ENCODE assay signal across 21 cellular contexts in the genomic region with DNA sequence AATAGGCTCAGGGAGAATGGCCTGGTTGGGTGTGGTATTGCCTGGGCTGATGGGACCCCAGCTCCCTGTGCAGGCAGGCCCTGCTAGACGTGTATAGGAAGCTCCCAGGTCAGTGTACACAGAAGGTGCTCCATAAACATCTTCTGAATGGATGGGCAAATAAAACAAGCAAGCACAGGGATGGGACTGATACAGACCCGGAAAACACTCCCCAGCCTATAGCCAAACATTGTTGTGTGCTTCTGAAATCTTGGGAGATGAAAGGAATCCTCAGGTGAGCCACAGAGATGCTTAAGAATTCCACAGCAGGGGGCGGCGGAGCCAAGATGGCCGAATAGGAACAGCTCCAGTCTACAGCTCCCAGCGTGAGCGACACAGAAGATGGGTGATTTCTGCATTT.
DNase-seq lines count a peak whose midpoint lies in the region; ATAC-seq and TF ChIP-seq lines count a peak whose summit lies in the region.
"Had no signal": no experiment of that assay in that cellular context is flagged by ENCODE, and none has a peak within 500 bp of the region (broad histone marks: within the 10 kb centered on the region; RNA-seq: fewer than 3 reads in every experiment).

No MANE protein-coding gene starts in this region.

- peaks cover 21% of the 10 kb centered on the region for H3K4me1 Mint-ChIP-seq in activated T-cell treated with anti-CD3 and anti-CD28 coated beads, Interleukin-2, amount 50 U/mL, for 72 hours (ENCODE audit: low read depth)
- H3K4me1 Mint-ChIP-seq in activated T-helper 17 cell treated with anti-CD3 and anti-CD28 coated beads, Interleukin-2, amount 50 U/mL, for 72 hours: peaks cover 22% of the 10 kb centered on the region
- peaks cover 20% of the 10 kb centered on the region for H3K4me1 Mint-ChIP-seq in neural progenitor cell

- H3K27me3 ChIP-seq in HUES48 (ENCODE audit: control insufficient read depth, insufficient read depth, low read length) (no peaks in the 10 kb centered on the region), neural progenitor cell (no peaks in the 10 kb centered on the region)
- H3K27me3 ChIP-seq: esophagus squamous epithelium, SJCRH30 had no signal

- H3K36me3 ChIP-seq in HUES48 (ENCODE audit: control insufficient read depth, insufficient read depth, low read length) (no peaks in the 10 kb centered on the region), neural progenitor cell (no peaks in the 10 kb centered on the region)
- H3K36me3 ChIP-seq: esophagus squamous epithelium, prostate gland, SJCRH30 had no signal

- no peak overlapping the region for H3K4me2 ChIP-seq in neural progenitor cell

- no peaks in the 10 kb centered on the region for H3K36me3 Mint-ChIP-seq in activated T-cell treated with anti-CD3 and anti-CD28 coated beads, Interleukin-2, amount 50 U/mL, for 72 hours (ENCODE audit: insufficient read depth in 2 of 2)
- H3K36me3 Mint-ChIP-seq in activated T-helper 17 cell treated with anti-CD3 and anti-CD28 coated beads, Interleukin-2, amount 50 U/mL, for 72 hours (ENCODE audit: low read depth): no peaks in the 10 kb centered on the region
- H3K36me3 Mint-ChIP-seq in neural progenitor cell: no peaks in the 10 kb centered on the region
- H3K36me3 Mint-ChIP-seq: activated naive CD8-positive, alpha-beta T cell treated with anti-CD3 and anti-CD28 coated beads, Interleukin-2, amount 10 ng/mL, durations not matched to agents 7 days and 5 days; stimulated activated naive B cell treated with anti-CD40 and anti-IgM and Interleukin-4, amounts not matched to agents 10 μg/mL and 1 μg/mL and 100 μg/mL, for 72 hours had no signal

- no peak overlapping the region for H3K9ac ChIP-seq in HUES48 (ENCODE audit: low read depth, low read length)
- H3K9ac ChIP-seq in neural progenitor cell: no peak overlapping the region

- H3K9me3 ChIP-seq in HUES48 (ENCODE audit: control insufficient read depth, insufficient read depth, low read length): peaks cover 7% of the 10 kb centered on the region
- H3K9me3 ChIP-seq in neural progenitor cell (ENCODE audit: low read depth): no peaks in the 10 kb centered on the region
- H3K9me3 ChIP-seq: esophagus squamous epithelium, prostate gland, SJCRH30 had no signal

- ATAC-seq in activated T-cell treated with anti-CD3 and anti-CD28 coated beads, Interleukin-2, amount 50 U/mL, for 72 hours (replicated peaks in 1 of 2): no peak
- no peak for ATAC-seq in activated T-helper 17 cell treated with anti-CD3 and anti-CD28 coated beads, Interleukin-2, amount 50 U/mL, for 72 hours (replicated peaks)
- no peak for ATAC-seq in HG03520 (IDR thresholded peaks at IDR 0.05; ENCODE audit: unreplicated experiment)
- ATAC-seq: activated CD8-positive, alpha-beta T cell treated with anti-CD3 and anti-CD28 coated beads, Interleukin-2, amount 10 ng/mL, durations not matched to agents 7 days and 5 days; K562; PC-3; stimulated activated naive B cell treated with anti-CD40 and anti-IgM and Interleukin-4, amounts not matched to agents 10 μg/mL and 1 μg/mL and 100 μg/mL, for 72 hours had no signal

- H3K27ac ChIP-seq in HUES48 (ENCODE audit: low read depth, low read length): no peak overlapping the region
- no peak overlapping the region for H3K27ac ChIP-seq in neural progenitor cell
- H3K27ac ChIP-seq: esophagus squamous epithelium, prostate gland, SJCRH30 had no signal

- no peaks in the 10 kb centered on the region for H3K9me3 Mint-ChIP-seq in activated T-cell treated with anti-CD3 and anti-CD28 coated beads, Interleukin-2, amount 50 U/mL, for 72 hours
- no peaks in the 10 kb centered on the region for H3K9me3 Mint-ChIP-seq in activated T-helper 17 cell treated with anti-CD3 and anti-CD28 coated beads, Interleukin-2, amount 50 U/mL, for 72 hours
- no peaks in the 10 kb centered on the region for H3K9me3 Mint-ChIP-seq in neural progenitor cell
- H3K9me3 Mint-ChIP-seq: CD4-positive, alpha-beta T cell; effector memory CD8-positive, alpha-beta T cell; stimulated activated naive B cell treated with anti-CD40 and anti-IgM and Interleukin-4, amounts not matched to agents 10 μg/mL and 1 μg/mL and 100 μg/mL, for 72 hours had no signal

- H3K4me3 ChIP-seq in HUES48 (ENCODE audit: low read depth, low read length): peak overlapping the region; percentile 21; the same call in 1 of the 2 replicates
- no peak overlapping the region for H3K4me3 ChIP-seq in neural progenitor cell
- H3K4me3 ChIP-seq: esophagus squamous epithelium, K562, prostate gland, SJCRH30 had no signal

- H3K79me2 ChIP-seq in neural progenitor cell (ENCODE audit: low read depth): no peaks in the 10 kb centered on the region

- H3K27me3 Mint-ChIP-seq in activated T-cell treated with anti-CD3 and anti-CD28 coated beads, Interleukin-2, amount 50 U/mL, for 72 hours (ENCODE audit: low read depth): no peaks in the 10 kb centered on the region
- H3K27me3 Mint-ChIP-seq in activated T-helper 17 cell treated with anti-CD3 and anti-CD28 coated beads, Interleukin-2, amount 50 U/mL, for 72 hours: no peaks in the 10 kb centered on the region
- H3K27me3 Mint-ChIP-seq in neural progenitor cell (ENCODE audit: insufficient read depth, low read depth): peaks cover 2% of the 10 kb centered on the region

- H3K27ac Mint-ChIP-seq in activated T-cell treated with anti-CD3 and anti-CD28 coated beads, Interleukin-2, amount 50 U/mL, for 72 hours: no peak overlapping the region
- H3K27ac Mint-ChIP-seq in activated T-helper 17 cell treated with anti-CD3 and anti-CD28 coated beads, Interleukin-2, amount 50 U/mL, for 72 hours: no peak overlapping the region
- H3K27ac Mint-ChIP-seq in neural progenitor cell: no peak overlapping the region
- H3K27ac Mint-ChIP-seq: activated CD8-positive, alpha-beta T cell treated with anti-CD3 and anti-CD28 coated beads, Interleukin-2, amount 10 ng/mL, durations not matched to agents 7 days and 5 days; stimulated activated naive B cell treated with anti-CD40 and anti-IgM and Interleukin-4, amounts not matched to agents 10 μg/mL and 1 μg/mL and 100 μg/mL, for 72 hours had no signal

- no peaks in the 10 kb centered on the region for H4K20me1 ChIP-seq in neural progenitor cell (ENCODE audit: low read depth)

- peaks cover 15% of the 10 kb centered on the region; the same call in 1 of the 2 replicates for H3K4me1 ChIP-seq in HUES48 (ENCODE audit: control insufficient read depth, insufficient read depth, low read length)
- peaks cover 14% of the 10 kb centered on the region for H3K4me1 ChIP-seq in neural progenitor cell
- H3K4me1 ChIP-seq: prostate gland had no signal

- DNase-seq in activated T-cell treated with anti-CD3 and anti-CD28 coated beads, Interleukin-2, amount 50 U/mL, for 72 hours: no peak
- no peak for DNase-seq in activated T-cell treated with anti-CD3 and anti-CD28 coated beads for 4 hours
- peak; percentile 22 for DNase-seq in neural progenitor cell (ENCODE audit: low spot score)
- no peak for DNase-seq in cerebellar cortex (ENCODE audit: low spot score)
- DNase-seq in NCI-H128 (lab: John Stamatoyannopoulos, UW; ENCODE audit: unreplicated experiment): no peak
- DNase-seq: activated CD8-positive, alpha-beta T cell treated with anti-CD3 and anti-CD28 coated beads, Interleukin-2, amount 10 ng/mL, durations not matched to agents 7 days and 5 days; activated naive CD8-positive, alpha-beta T cell treated with anti-CD3 and anti-CD28 coated beads, Interleukin-2, amount 10 ng/mL, durations not matched to agents 7 days and 5 days; activated T-cell treated with anti-CD3 and anti-CD28 coated beads, Interleukin-2, amount 50 U/mL, for 48 hours; CD4-positive, alpha-beta T cell; esophagus squamous epithelium; NCI-H2029 treated with DMSO at 0.1 percent for 48 hours; NCI-H774; PC-3; SJCRH30; stimulated activated naive B cell treated with anti-CD40 and anti-IgM and Interleukin-4, amounts not matched to agents 10 μg/mL and 1 μg/mL and 100 μg/mL, for 72 hours had no signal

- TF ChIP-seq CTCF in neural progenitor cell (IDR thresholded peaks at IDR 0.05): no peak

- no peaks in the 10 kb centered on the region for H3F3A ChIP-seq in neural progenitor cell (ENCODE audit: low read depth)

- H2AFZ ChIP-seq in neural progenitor cell (replicated peaks): peak overlapping the region; percentile 27

- peak overlapping the region; percentile 51 to 58 for H3K4me3 Mint-ChIP-seq in activated T-cell treated with anti-CD3 and anti-CD28 coated beads, Interleukin-2, amount 50 U/mL, for 72 hours
- H3K4me3 Mint-ChIP-seq in activated T-helper 17 cell treated with anti-CD3 and anti-CD28 coated beads, Interleukin-2, amount 50 U/mL, for 72 hours: peak overlapping the region; percentile 74
- no peak overlapping the region for H3K4me3 Mint-ChIP-seq in neural progenitor cell
- H3K4me3 Mint-ChIP-seq: activated CD8-positive, alpha-beta T cell treated with anti-CD3 and anti-CD28 coated beads, Interleukin-2, amount 10 ng/mL, durations not matched to agents 7 days and 5 days; CD4-positive, alpha-beta T cell; stimulated activated naive B cell treated with anti-CD40 and anti-IgM and Interleukin-4, amounts not matched to agents 10 μg/mL and 1 μg/mL and 100 μg/mL, for 72 hours had no signal
